Comparison of ENCODE assay signal across 13 cellular contexts in genomic region chr11:61472868-61473267, GRCh38. TPM values are rescaled to one million over a fixed set of nuclear protein-coding genes. Genes with fewer than 3 reads are reported as not detected.
DNase-seq lines count a peak whose midpoint lies in the region; ATAC-seq, FAIRE-seq and TF ChIP-seq lines count a peak whose summit lies in the region.
"Had no signal": no experiment of that assay in that cellular context is flagged by ENCODE, and none has a peak within 500 bp of the region (broad histone marks: within the 10 kb centered on the region; RNA-seq: fewer than 3 reads in every experiment).

No MANE protein-coding gene starts in this region.

- FAIRE-seq in K562 (lab: Jason Lieb, UNC): no peak
- FAIRE-seq: pancreas had no signal

- no peak overlapping the region for H3K27ac Mint-ChIP-seq in activated CD8-positive, alpha-beta T cell treated with anti-CD3 and anti-CD28 coated beads for 36 hours
- H3K27ac Mint-ChIP-seq: activated CD4-positive, alpha-beta memory T cell treated with anti-CD3 and anti-CD28 coated beads for 36 hours; activated naive CD4-positive, alpha-beta T cell treated with anti-CD3 and anti-CD28 coated beads, Interleukin-2, amount 50 U/mL, for 24 hours had no signal

- H3K9ac ChIP-seq in K562 (ENCODE audit: insufficient read depth in 1 of 2, low read depth in 2 of 2, low read length in 2 of 2): no peak overlapping the region

- H3K79me2 ChIP-seq in K562 (ENCODE audit: control insufficient read depth, insufficient read depth, low read length): no peaks in the 10 kb centered on the region

- H3K9me3 Mint-ChIP-seq in activated CD8-positive, alpha-beta T cell treated with anti-CD3 and anti-CD28 coated beads for 36 hours: no peaks in the 10 kb centered on the region
- H3K9me3 Mint-ChIP-seq: activated naive CD4-positive, alpha-beta T cell treated with anti-CD3 and anti-CD28 coated beads, Interleukin-2, amount 50 U/mL, for 24 hours had no signal

- H3K27ac ChIP-seq in K562 (ENCODE audit: extremely low read depth, low read depth, low read length): no peak overlapping the region
- peak overlapping the region; percentile 88 to 91 (median 89) for H3K27ac ChIP-seq in gastrocnemius medialis
- H3K27ac ChIP-seq: pancreas had no signal

- H3K4me1 ChIP-seq in K562 (replicated peaks in 1 of 2; ENCODE audit: control insufficient read depth in 2 of 2, insufficient read depth in 2 of 2, low read length in 2 of 2) (peaks cover 0 to 6% of the 10 kb centered on the region in 2 experiments; a peak in 2 of 5 replicates), gastrocnemius medialis (peaks cover 13 to 26% of the 10 kb centered on the region in 2 donors)
- H3K4me1 ChIP-seq: pancreas had no signal

- CTCF ChIA-PET in K562 (lab: Yijun Ruan, JAX; ENCODE audit: low intra/inter-chr PET ratio): no interaction called here
- CTCF ChIA-PET in activated CD8-positive, alpha-beta T cell treated with anti-CD3 and anti-CD28 coated beads for 36 hours (lab: Charles Lee): interaction anchor here (1.2 to 1.8 kb wide), 2 partner anchors 36 to 44 kb away, joined by 3 to 12 read pairs; no protein-coding TSS in a partner anchor

- peaks cover 0 to 1% of the 10 kb centered on the region in 2 experiments; a peak in 1 of 5 replicates for H3K27me3 ChIP-seq in K562 (ENCODE audit: control insufficient read depth in 2 of 2, insufficient read depth in 2 of 2, low read length in 2 of 2)
- no peaks in the 10 kb centered on the region for H3K27me3 ChIP-seq in gastrocnemius medialis

- in situ Hi-C loops in K562 (cut with MboI): no loop called here
- in situ Hi-C loops in gastrocnemius medialis (cut with MboI; ENCODE audit: low sequenced_read_pairs in 4 of 4): loop anchor here in 2 of 4 donors (10.0 to 25.0 kb wide), 2 partner anchors 162 to 164 kb away; no protein-coding TSS in a partner anchor

- TF ChIP-seq EP300 in K562 (IDR thresholded peaks at IDR 0.05; ENCODE audit: low read length): no peak

- peaks cover 9% of the 10 kb centered on the region for H3K4me1 Mint-ChIP-seq in activated CD8-positive, alpha-beta T cell treated with anti-CD3 and anti-CD28 coated beads for 36 hours (ENCODE audit: low read depth)

- H3K36me3 Mint-ChIP-seq in activated CD8-positive, alpha-beta T cell treated with anti-CD3 and anti-CD28 coated beads for 36 hours (ENCODE audit: low read depth): peaks cover 6% of the 10 kb centered on the region

- no peak overlapping the region for H2AFZ ChIP-seq in K562 (ENCODE audit: low read depth, low read length)

- no peak overlapping the region for H3K4me2 ChIP-seq in K562 (ENCODE audit: insufficient read depth, low read length)

- intact Hi-C loops in K562 (cut with micrococcal nuclease) (no loop called here), left ventricle myocardium superior (cut with micrococcal nuclease) (loop anchor here (10.0 kb wide), 1 partner anchor 152 kb away; no protein-coding TSS in a partner anchor), gastrocnemius medialis (cut with DNase I; ENCODE audit: low total_unique reads) (loop anchor here (1.0 kb wide), 1 partner anchor 25 kb away; no protein-coding TSS in a partner anchor)
- intact Hi-C loops in activated CD8-positive, alpha-beta T cell treated with anti-CD3 and anti-CD28 coated beads for 36 hours (cut with micrococcal nuclease): no loop called here

- TF ChIP-seq RAD21 in K562 (CRISPR knock-in tag; conservative IDR thresholded peaks at IDR 0.05 in 1 of 2, IDR thresholded peaks at IDR 0.05 in 1 of 2): no peak

- POLR2A ChIA-PET in K562 (lab: Yijun Ruan, JAX): interaction anchor here (0.9 to 1.1 kb wide), 3 partner anchors 16 to 45 kb away, joined by 3 read pairs; no protein-coding TSS in a partner anchor
- POLR2A ChIA-PET in activated CD8-positive, alpha-beta T cell treated with anti-CD3 and anti-CD28 coated beads for 36 hours (lab: Charles Lee): no interaction called here

- WGBS in K562 (ENCODE audit: insufficient coverage, low coverage, missing lambda C conversion rate): 54% methylated on average over 4 of the region's 5 CpGs

- peaks cover 7% of the 10 kb centered on the region; the same call in 1 of the 2 replicates for H4K20me1 ChIP-seq in K562 (replicated peaks; ENCODE audit: control insufficient read depth, insufficient read depth, low read length)

- peak; percentile 80 for DNase-seq in AG10803 (ENCODE audit: low read depth)
- no peak for DNase-seq in K562 (ENCODE audit: extremely low read depth in 1 of 4, low spot score in 3 of 4)
- no peak for DNase-seq in left ventricle myocardium superior
- DNase-seq in gastrocnemius medialis: peak; percentile 63 to 77
- DNase-seq in activated naive CD4-positive, alpha-beta T cell treated with Interleukin-2 at 50 U/mL for 16 hours: no peak
- DNase-seq in activated CD8-positive, alpha-beta T cell treated with anti-CD3 and anti-CD28 coated beads for 36 hours: no peak
- DNase-seq: activated CD4-positive, alpha-beta memory T cell treated with anti-CD3 and anti-CD28 coated beads for 36 hours; effector CD8-positive, alpha-beta T cell; pancreas had no signal

- H3K27me3 Mint-ChIP-seq in activated CD8-positive, alpha-beta T cell treated with anti-CD3 and anti-CD28 coated beads for 36 hours: no peaks in the 10 kb centered on the region
- H3K27me3 Mint-ChIP-seq: activated CD4-positive, alpha-beta memory T cell treated with anti-CD3 and anti-CD28 coated beads for 36 hours; activated naive CD4-positive, alpha-beta T cell treated with anti-CD3 and anti-CD28 coated beads, Interleukin-2, amount 50 U/mL, for 24 hours had no signal

- TF ChIP-seq CTCF in AG10803 (conservative IDR thresholded peaks at IDR 0.05; ENCODE audit: low read length): no peak
- no peak for TF ChIP-seq CTCF in K562 (IDR thresholded peaks at IDR 0.05 in 2 of 3, conservative IDR thresholded peaks at IDR 0.05 in 1 of 3; ENCODE audit: insufficient read depth in 2 of 3, low read depth in 1 of 3, low read length in 3 of 3)
- TF ChIP-seq CTCF in gastrocnemius medialis (IDR thresholded peaks at IDR 0.05 in 4 of 5, conservative IDR thresholded peaks at IDR 0.05 in 1 of 5): no peak
- TF ChIP-seq CTCF in activated CD8-positive, alpha-beta T cell treated with anti-CD3 and anti-CD28 coated beads for 36 hours (IDR thresholded peaks at IDR 0.05): no peak

- no peaks in the 10 kb centered on the region for H3K36me3 ChIP-seq in K562 (ENCODE audit: control insufficient read depth, insufficient read depth, low read length)
- H3K36me3 ChIP-seq in gastrocnemius medialis: no peaks in the 10 kb centered on the region
- H3K36me3 ChIP-seq: pancreas had no signal

- TF ChIP-seq POLR2A in K562 (conservative IDR thresholded peaks at IDR 0.05) (no peak), gastrocnemius medialis (IDR thresholded peaks at IDR 0.05) (no peak)

- H3K4me3 ChIP-seq in AG10803 (ENCODE audit: low read length) (no peak overlapping the region), K562 (no peak overlapping the region), gastrocnemius medialis (peak overlapping the region in 1 of 4 donors; percentile 17)
- H3K4me3 ChIP-seq: pancreas had no signal

- no peaks in the 10 kb centered on the region for H3K9me1 ChIP-seq in K562 (ENCODE audit: control insufficient read depth, insufficient read depth, low read length)

- ATAC-seq in K562 (no peak), left ventricle myocardium superior (peak; percentile 75), gastrocnemius medialis (peak; percentile 71 to 85), GM21529 (IDR thresholded peaks at IDR 0.05; ENCODE audit: unreplicated experiment) (no peak), GM21526 (IDR thresholded peaks at IDR 0.05; ENCODE audit: low FRiP score, unreplicated experiment) (no peak)
- ATAC-seq in activated CD8-positive, alpha-beta T cell treated with anti-CD3 and anti-CD28 coated beads for 36 hours: no peak

- no peaks in the 10 kb centered on the region for H3K9me3 ChIP-seq in K562 (replicated peaks; ENCODE audit: control insufficient read depth, insufficient read depth, low read depth, low read length)
- H3K9me3 ChIP-seq in gastrocnemius medialis: no peaks in the 10 kb centered on the region
- H3K9me3 ChIP-seq: pancreas had no signal

- no peak overlapping the region for H3K4me3 Mint-ChIP-seq in activated CD8-positive, alpha-beta T cell treated with anti-CD3 and anti-CD28 coated beads for 36 hours
- H3K4me3 Mint-ChIP-seq: activated CD4-positive, alpha-beta memory T cell treated with anti-CD3 and anti-CD28 coated beads for 36 hours; activated naive CD4-positive, alpha-beta T cell treated with anti-CD3 and anti-CD28 coated beads, Interleukin-2, amount 50 U/mL, for 24 hours had no signal

- no TSS peak for BruUV-seq in K562 (replicated peaks; lab: Mats Ljungman, UMichigan)

RNA-seq across cellular contexts. Expression of gene LRRC10B, which starts 35.7 kb away (rescaled TPM):
- not detected in 2 replicates for total RNA-seq in K562 (2011; cell fraction: chromatin; rRNA removed; ENCODE audit: low replicate concordance)
- total RNA-seq in K562 (2011; cell fraction: nucleolus; rRNA removed): 0.17 TPM in 1 of 2 replicates, not detected in the other
- total RNA-seq in K562 (2011; cell fraction: nucleoplasm; rRNA removed): not detected in 2 replicates
- total RNA-seq in K562 (2014; rRNA removed) (not detected in 2 replicates), K562 (2014; rRNA removed; fragmentation: Illumina TruSeq; extraction: Trizol) (not detected in 2 replicates), K562 (2015; rRNA removed; fragmentation: Illumina TruSeq; extraction: Trizol) (0.11 TPM in 1 of 2 replicates, not detected in the other), K562 (2021) (not detected in 2 replicates), left ventricle myocardium superior (0.45 TPM), gastrocnemius medialis (1 to 10 TPM in 1 of 4 donors, under 1 TPM in 1, not detected in 2; 0.13 to 1.0 TPM)
- polyA plus RNA-seq in K562 (2011; rRNA removed) (0.04 TPM in 1 of 2 replicates, not detected in the other), K562 (2014; fragmentation: Illumina TruSeq; extraction: Trizol) (not detected in 2 replicates), K562 (2014; fragmentation: Nextera tagmentation; extraction: Ambion mirVana) (not detected), K562 (2014; rRNA removed) (not detected in 2 replicates)
- 0.03 and 0.07 TPM in 2 replicates for polyA plus RNA-seq in K562 (2011; cell fraction: cytosol; rRNA removed)
- 0.04 and 0.07 TPM in 2 replicates for polyA plus RNA-seq in K562 (2011; cell fraction: nucleus; rRNA removed)
- polyA plus RNA-seq in K562 (2012): 0.06 TPM in 1 of 2 replicates, not detected in the other
- not detected in 2 replicates for polyA minus RNA-seq in K562 (2011; rRNA and poly(A)+ RNA removed)
- polyA minus RNA-seq in K562 (2011; cell fraction: cytosol; rRNA and poly(A)+ RNA removed): not detected in 2 replicates
- 0.11 TPM in 1 of 2 replicates, not detected in the other for polyA minus RNA-seq in K562 (2011; cell fraction: nucleus; rRNA and poly(A)+ RNA removed)
- total RNA-seq in activated CD8-positive, alpha-beta T cell treated with anti-CD3 and anti-CD28 coated beads for 36 hours: not detected
- total RNA-seq: activated CD4-positive, alpha-beta memory T cell treated with anti-CD3 and anti-CD28 coated beads for 36 hours; MCF 10A had no signal

RNA-seq across cellular contexts. Expression of gene SDHAF2, which starts 42.9 kb away (rescaled TPM):
- total RNA-seq in K562 (2011; cell fraction: chromatin; rRNA removed; ENCODE audit: low replicate concordance): 127 and 189 TPM in 2 replicates
- total RNA-seq in K562 (2011; cell fraction: nucleolus; rRNA removed): 134 and 143 TPM in 2 replicates
- 150 and 151 TPM in 2 replicates for total RNA-seq in K562 (2011; cell fraction: nucleoplasm; rRNA removed)
- total RNA-seq in K562 (2014; rRNA removed) (27.6 and 51.6 TPM in 2 replicates), K562 (2014; rRNA removed; fragmentation: Illumina TruSeq; extraction: Trizol) (23.1 and 24.9 TPM in 2 replicates), K562 (2015; rRNA removed; fragmentation: Illumina TruSeq; extraction: Trizol) (21.2 and 24.1 TPM in 2 replicates), K562 (2021) (34.8 and 39.4 TPM in 2 replicates), left ventricle myocardium superior (32.6 TPM), gastrocnemius medialis (10 to 100 TPM; 32.1 to 84.4 (median 53.8) TPM)
- polyA plus RNA-seq in K562 (2011; rRNA removed) (82.2 and 86.3 TPM in 2 replicates), K562 (2014; fragmentation: Illumina TruSeq; extraction: Trizol) (30.7 and 40.4 TPM in 2 replicates), K562 (2014; fragmentation: Nextera tagmentation; extraction: Ambion mirVana) (100 to 1,000 TPM; 140 to 144 TPM), K562 (2014; rRNA removed) (48.0 and 55.9 TPM in 2 replicates)
- 87.4 and 110 TPM in 2 replicates for polyA plus RNA-seq in K562 (2011; cell fraction: cytosol; rRNA removed)
- 55.5 and 62.3 TPM in 2 replicates for polyA plus RNA-seq in K562 (2011; cell fraction: nucleus; rRNA removed)
- 33.3 and 41.9 TPM in 2 replicates for polyA plus RNA-seq in K562 (2012)
- polyA minus RNA-seq in K562 (2011; rRNA and poly(A)+ RNA removed): 66.7 and 73.9 TPM in 2 replicates
- polyA minus RNA-seq in K562 (2011; cell fraction: cytosol; rRNA and poly(A)+ RNA removed): 17.1 and 42.7 TPM in 2 replicates
- 38.0 and 52.3 TPM in 2 replicates for polyA minus RNA-seq in K562 (2011; cell fraction: nucleus; rRNA and poly(A)+ RNA removed)
- 10 to 100 TPM; 33.6 to 35.3 TPM for total RNA-seq in activated CD8-positive, alpha-beta T cell treated with anti-CD3 and anti-CD28 coated beads for 36 hours

RNA-seq across cellular contexts. Expression of gene CPSF7, which starts 43.1 kb away (rescaled TPM):
- total RNA-seq in K562 (2011; cell fraction: chromatin; rRNA removed; ENCODE audit: low replicate concordance): 141 and 152 TPM in 2 replicates
- total RNA-seq in K562 (2011; cell fraction: nucleolus; rRNA removed): 67.6 and 78.9 TPM in 2 replicates
- 105 and 139 TPM in 2 replicates for total RNA-seq in K562 (2011; cell fraction: nucleoplasm; rRNA removed)
- total RNA-seq in K562 (2014; rRNA removed) (24.3 and 24.8 TPM in 2 replicates), K562 (2014; rRNA removed; fragmentation: Illumina TruSeq; extraction: Trizol) (45.1 and 45.5 TPM in 2 replicates), K562 (2015; rRNA removed; fragmentation: Illumina TruSeq; extraction: Trizol) (43.9 and 44.1 TPM in 2 replicates), K562 (2021) (82.9 and 84.6 TPM in 2 replicates), left ventricle myocardium superior (41.5 TPM), gastrocnemius medialis (100 to 1,000 TPM in 1 of 4 donors, 10 to 100 TPM in 3; 38.9 to 180 (median 42.5) TPM)
- polyA plus RNA-seq in K562 (2011; rRNA removed) (37.5 and 60.4 TPM in 2 replicates), K562 (2014; fragmentation: Illumina TruSeq; extraction: Trizol) (89.1 and 104 TPM in 2 replicates), K562 (2014; fragmentation: Nextera tagmentation; extraction: Ambion mirVana) (10 to 100 TPM; 14.8 to 46.8 TPM), K562 (2014; rRNA removed) (42.4 and 45.7 TPM in 2 replicates)
- 51.1 and 98.0 TPM in 2 replicates for polyA plus RNA-seq in K562 (2011; cell fraction: cytosol; rRNA removed)
- 121 and 160 TPM in 2 replicates for polyA plus RNA-seq in K562 (2011; cell fraction: nucleus; rRNA removed)
- 70.9 and 87.0 TPM in 2 replicates for polyA plus RNA-seq in K562 (2012)
- 45.5 and 47.8 TPM in 2 replicates for polyA minus RNA-seq in K562 (2011; rRNA and poly(A)+ RNA removed)
- 32.9 and 61.4 TPM in 2 replicates for polyA minus RNA-seq in K562 (2011; cell fraction: cytosol; rRNA and poly(A)+ RNA removed)
- polyA minus RNA-seq in K562 (2011; cell fraction: nucleus; rRNA and poly(A)+ RNA removed): 37.4 and 50.1 TPM in 2 replicates
- 100 to 1,000 TPM in 1 of 2 experiments, 10 to 100 TPM in 1; 98.5 to 105 TPM for total RNA-seq in activated CD8-positive, alpha-beta T cell treated with anti-CD3 and anti-CD28 coated beads for 36 hours

Comparison
In these comparisons a context has a peak if more than half of its experiments do, and no peak if none do; other contexts are left out.
1. DNase-seq: peak in AG10803 (single experiment) and gastrocnemius medialis (2 of 2); none in K562 (0 of 4), left ventricle myocardium superior (single experiment), activated naive CD4-positive, alpha-beta T cell treated with Interleukin-2 at 50 U/mL for 16 hours (single experiment) and activated CD8-positive, alpha-beta T cell treated with anti-CD3 and anti-CD28 coated beads for 36 hours (single experiment).
2. ATAC-seq: peak in left ventricle myocardium superior (single experiment) and gastrocnemius medialis (2 of 2); none in K562 (single experiment), GM21529 (single experiment), GM21526 (single experiment) and activated CD8-positive, alpha-beta T cell treated with anti-CD3 and anti-CD28 coated beads for 36 hours (single experiment).
3. intact Hi-C loops: an anchor here in left ventricle myocardium superior (10.0 kb wide) and gastrocnemius medialis (1.0 kb wide); none called in K562 and activated CD8-positive, alpha-beta T cell treated with anti-CD3 and anti-CD28 coated beads for 36 hours.